Comparison of ENCODE assay signal across 1 cellular context in the genomic region with DNA sequence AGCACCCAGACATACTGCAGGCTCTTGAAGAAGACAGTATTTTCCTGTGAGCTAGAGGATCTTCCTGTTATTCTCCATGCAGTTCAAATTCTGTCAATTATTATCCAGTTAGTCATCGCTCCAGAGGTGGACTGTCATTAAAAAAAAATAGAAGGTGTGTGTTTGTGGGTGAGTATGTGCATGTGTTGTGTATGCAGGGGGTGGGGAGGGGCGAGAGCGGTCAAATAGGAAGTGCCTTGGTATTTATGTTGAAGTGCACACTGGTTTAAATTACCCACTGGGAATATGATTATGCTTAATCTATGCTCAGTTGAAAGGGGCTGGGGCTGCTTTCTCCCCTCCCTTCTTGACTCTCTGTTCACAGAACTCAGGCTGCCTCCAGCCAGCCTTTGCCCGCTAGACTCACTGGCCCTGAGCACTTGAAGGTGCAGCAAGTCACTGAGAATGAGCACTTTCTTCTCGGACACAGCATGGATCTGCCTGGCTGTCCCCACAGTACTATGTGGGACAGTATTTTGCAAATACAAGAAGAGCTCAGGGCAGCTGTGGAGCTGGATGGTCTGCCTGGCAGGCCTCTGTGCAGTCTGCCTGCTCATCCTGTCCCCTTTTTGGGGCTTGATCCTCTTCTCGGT.
A peak's percentile ranks its signal among the peaks of the same experiment; 100 is the strongest.
TF ChIP-seq lines count a peak whose summit lies in the region.

A gene with protein sequence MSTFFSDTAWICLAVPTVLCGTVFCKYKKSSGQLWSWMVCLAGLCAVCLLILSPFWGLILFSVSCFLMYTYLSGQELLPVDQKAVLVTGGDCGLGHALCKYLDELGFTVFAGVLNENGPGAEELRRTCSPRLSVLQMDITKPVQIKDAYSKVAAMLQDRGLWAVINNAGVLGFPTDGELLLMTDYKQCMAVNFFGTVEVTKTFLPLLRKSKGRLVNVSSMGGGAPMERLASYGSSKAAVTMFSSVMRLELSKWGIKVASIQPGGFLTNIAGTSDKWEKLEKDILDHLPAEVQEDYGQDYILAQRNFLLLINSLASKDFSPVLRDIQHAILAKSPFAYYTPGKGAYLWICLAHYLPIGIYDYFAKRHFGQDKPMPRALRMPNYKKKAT (plus strand): TSS at position 273 of the 632 bp plus-strand sequence. CDS start 172 bp downstream, at position 445.

TF ChIP-seq in HepG2, 621 proteins besides CTCF, POLR2A, EP300 and RAD21 (continued from another document and continues in another):
- TF ChIP-seq, protein P1, sequence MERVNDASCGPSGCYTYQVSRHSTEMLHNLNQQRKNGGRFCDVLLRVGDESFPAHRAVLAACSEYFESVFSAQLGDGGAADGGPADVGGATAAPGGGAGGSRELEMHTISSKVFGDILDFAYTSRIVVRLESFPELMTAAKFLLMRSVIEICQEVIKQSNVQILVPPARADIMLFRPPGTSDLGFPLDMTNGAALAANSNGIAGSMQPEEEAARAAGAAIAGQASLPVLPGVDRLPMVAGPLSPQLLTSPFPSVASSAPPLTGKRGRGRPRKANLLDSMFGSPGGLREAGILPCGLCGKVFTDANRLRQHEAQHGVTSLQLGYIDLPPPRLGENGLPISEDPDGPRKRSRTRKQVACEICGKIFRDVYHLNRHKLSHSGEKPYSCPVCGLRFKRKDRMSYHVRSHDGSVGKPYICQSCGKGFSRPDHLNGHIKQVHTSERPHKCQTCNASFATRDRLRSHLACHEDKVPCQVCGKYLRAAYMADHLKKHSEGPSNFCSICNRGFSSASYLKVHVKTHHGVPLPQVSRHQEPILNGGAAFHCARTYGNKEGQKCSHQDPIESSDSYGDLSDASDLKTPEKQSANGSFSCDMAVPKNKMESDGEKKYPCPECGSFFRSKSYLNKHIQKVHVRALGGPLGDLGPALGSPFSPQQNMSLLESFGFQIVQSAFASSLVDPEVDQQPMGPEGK (CRISPR knock-in tag; IDR thresholded peaks at IDR 0.05), result peak; percentile 58
- TF ChIP-seq ZKSCAN1 (IDR thresholded peaks at IDR 0.05; ENCODE audit: low read length) (no peak), HES4 (CRISPR knock-in tag; IDR thresholded peaks at IDR 0.05; ENCODE audit: borderline replicate concordance) (no peak), ZNF850 (CRISPR knock-in tag; conservative IDR thresholded peaks at IDR 0.05) (no peak), ZNF619 (CRISPR knock-in tag; IDR thresholded peaks at IDR 0.05) (peak; percentile 25; the same call in 1 of the 2 replicates), NFRKB (IDR thresholded peaks at IDR 0.05) (no peak), THAP11 (CRISPR knock-in tag; IDR thresholded peaks at IDR 0.05) (peak; percentile 18; the same call in 1 of the 2 replicates), FLYWCH1 (CRISPR knock-in tag; IDR thresholded peaks at IDR 0.05) (no peak), HNRNPLL (IDR thresholded peaks at IDR 0.05; ENCODE audit: low read depth, low read length, poor library complexity, severe bottlenecking) (no peak), ZNF747 (CRISPR knock-in tag; IDR thresholded peaks at IDR 0.05; ENCODE audit: borderline replicate concordance) (peak; percentile 73), MAFG (CRISPR knock-in tag; IDR thresholded peaks at IDR 0.05) (no peak), TSC22D2 (CRISPR knock-in tag; IDR thresholded peaks at IDR 0.05; ENCODE audit: borderline replicate concordance) (no peak), ADNP (CRISPR knock-in tag; IDR thresholded peaks at IDR 0.05) (no peak), ZNF75D (CRISPR knock-in tag; IDR thresholded peaks at IDR 0.05; ENCODE audit: borderline replicate concordance) (no peak), ZNF709 (CRISPR knock-in tag; IDR thresholded peaks at IDR 0.05) (no peak), PCBP2 (optimal IDR thresholded peaks at IDR 0.05; ENCODE audit: low read depth, low read length, poor library complexity, severe bottlenecking) (no peak), NFE2L2 (IDR thresholded peaks at IDR 0.05; ENCODE audit: low read length) (no peak), HNRNPUL1 (IDR thresholded peaks at IDR 0.05; ENCODE audit: low read depth, low read length) (0 out of 2 replicates have a peak, but pooled peaks have one; percentile 70)
- TF ChIP-seq, protein P2, sequence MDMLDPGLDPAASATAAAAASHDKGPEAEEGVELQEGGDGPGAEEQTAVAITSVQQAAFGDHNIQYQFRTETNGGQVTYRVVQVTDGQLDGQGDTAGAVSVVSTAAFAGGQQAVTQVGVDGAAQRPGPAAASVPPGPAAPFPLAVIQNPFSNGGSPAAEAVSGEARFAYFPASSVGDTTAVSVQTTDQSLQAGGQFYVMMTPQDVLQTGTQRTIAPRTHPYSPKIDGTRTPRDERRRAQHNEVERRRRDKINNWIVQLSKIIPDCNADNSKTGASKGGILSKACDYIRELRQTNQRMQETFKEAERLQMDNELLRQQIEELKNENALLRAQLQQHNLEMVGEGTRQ (IDR thresholded peaks at IDR 0.05; ENCODE audit: low read depth, low read length), result no peak
- TF ChIP-seq, protein P2 (CRISPR knock-in tag; IDR thresholded peaks at IDR 0.05; ENCODE audit: borderline replicate concordance), result no peak
- TF ChIP-seq, protein P3, sequence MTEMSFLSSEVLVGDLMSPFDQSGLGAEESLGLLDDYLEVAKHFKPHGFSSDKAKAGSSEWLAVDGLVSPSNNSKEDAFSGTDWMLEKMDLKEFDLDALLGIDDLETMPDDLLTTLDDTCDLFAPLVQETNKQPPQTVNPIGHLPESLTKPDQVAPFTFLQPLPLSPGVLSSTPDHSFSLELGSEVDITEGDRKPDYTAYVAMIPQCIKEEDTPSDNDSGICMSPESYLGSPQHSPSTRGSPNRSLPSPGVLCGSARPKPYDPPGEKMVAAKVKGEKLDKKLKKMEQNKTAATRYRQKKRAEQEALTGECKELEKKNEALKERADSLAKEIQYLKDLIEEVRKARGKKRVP (CRISPR knock-in tag; IDR thresholded peaks at IDR 0.05), result peak in 1 of 2 experiments; percentile 52; a peak in 1 of 4 replicates
- TF ChIP-seq, protein P4, sequence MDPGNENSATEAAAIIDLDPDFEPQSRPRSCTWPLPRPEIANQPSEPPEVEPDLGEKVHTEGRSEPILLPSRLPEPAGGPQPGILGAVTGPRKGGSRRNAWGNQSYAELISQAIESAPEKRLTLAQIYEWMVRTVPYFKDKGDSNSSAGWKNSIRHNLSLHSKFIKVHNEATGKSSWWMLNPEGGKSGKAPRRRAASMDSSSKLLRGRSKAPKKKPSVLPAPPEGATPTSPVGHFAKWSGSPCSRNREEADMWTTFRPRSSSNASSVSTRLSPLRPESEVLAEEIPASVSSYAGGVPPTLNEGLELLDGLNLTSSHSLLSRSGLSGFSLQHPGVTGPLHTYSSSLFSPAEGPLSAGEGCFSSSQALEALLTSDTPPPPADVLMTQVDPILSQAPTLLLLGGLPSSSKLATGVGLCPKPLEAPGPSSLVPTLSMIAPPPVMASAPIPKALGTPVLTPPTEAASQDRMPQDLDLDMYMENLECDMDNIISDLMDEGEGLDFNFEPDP (CRISPR knock-in tag; conservative IDR thresholded peaks at IDR 0.05), result no peak
- TF ChIP-seq, protein P5, sequence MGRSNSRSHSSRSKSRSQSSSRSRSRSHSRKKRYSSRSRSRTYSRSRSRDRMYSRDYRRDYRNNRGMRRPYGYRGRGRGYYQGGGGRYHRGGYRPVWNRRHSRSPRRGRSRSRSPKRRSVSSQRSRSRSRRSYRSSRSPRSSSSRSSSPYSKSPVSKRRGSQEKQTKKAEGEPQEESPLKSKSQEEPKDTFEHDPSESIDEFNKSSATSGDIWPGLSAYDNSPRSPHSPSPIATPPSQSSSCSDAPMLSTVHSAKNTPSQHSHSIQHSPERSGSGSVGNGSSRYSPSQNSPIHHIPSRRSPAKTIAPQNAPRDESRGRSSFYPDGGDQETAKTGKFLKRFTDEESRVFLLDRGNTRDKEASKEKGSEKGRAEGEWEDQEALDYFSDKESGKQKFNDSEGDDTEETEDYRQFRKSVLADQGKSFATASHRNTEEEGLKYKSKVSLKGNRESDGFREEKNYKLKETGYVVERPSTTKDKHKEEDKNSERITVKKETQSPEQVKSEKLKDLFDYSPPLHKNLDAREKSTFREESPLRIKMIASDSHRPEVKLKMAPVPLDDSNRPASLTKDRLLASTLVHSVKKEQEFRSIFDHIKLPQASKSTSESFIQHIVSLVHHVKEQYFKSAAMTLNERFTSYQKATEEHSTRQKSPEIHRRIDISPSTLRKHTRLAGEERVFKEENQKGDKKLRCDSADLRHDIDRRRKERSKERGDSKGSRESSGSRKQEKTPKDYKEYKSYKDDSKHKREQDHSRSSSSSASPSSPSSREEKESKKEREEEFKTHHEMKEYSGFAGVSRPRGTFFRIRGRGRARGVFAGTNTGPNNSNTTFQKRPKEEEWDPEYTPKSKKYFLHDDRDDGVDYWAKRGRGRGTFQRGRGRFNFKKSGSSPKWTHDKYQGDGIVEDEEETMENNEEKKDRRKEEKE (IDR thresholded peaks at IDR 0.05), result no peak
- TF ChIP-seq, protein P6, sequence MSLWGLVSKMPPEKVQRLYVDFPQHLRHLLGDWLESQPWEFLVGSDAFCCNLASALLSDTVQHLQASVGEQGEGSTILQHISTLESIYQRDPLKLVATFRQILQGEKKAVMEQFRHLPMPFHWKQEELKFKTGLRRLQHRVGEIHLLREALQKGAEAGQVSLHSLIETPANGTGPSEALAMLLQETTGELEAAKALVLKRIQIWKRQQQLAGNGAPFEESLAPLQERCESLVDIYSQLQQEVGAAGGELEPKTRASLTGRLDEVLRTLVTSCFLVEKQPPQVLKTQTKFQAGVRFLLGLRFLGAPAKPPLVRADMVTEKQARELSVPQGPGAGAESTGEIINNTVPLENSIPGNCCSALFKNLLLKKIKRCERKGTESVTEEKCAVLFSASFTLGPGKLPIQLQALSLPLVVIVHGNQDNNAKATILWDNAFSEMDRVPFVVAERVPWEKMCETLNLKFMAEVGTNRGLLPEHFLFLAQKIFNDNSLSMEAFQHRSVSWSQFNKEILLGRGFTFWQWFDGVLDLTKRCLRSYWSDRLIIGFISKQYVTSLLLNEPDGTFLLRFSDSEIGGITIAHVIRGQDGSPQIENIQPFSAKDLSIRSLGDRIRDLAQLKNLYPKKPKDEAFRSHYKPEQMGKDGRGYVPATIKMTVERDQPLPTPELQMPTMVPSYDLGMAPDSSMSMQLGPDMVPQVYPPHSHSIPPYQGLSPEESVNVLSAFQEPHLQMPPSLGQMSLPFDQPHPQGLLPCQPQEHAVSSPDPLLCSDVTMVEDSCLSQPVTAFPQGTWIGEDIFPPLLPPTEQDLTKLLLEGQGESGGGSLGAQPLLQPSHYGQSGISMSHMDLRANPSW (CRISPR knock-in tag; IDR thresholded peaks at IDR 0.05; ENCODE audit: borderline replicate concordance), result no peak
- TF ChIP-seq, protein P7, sequence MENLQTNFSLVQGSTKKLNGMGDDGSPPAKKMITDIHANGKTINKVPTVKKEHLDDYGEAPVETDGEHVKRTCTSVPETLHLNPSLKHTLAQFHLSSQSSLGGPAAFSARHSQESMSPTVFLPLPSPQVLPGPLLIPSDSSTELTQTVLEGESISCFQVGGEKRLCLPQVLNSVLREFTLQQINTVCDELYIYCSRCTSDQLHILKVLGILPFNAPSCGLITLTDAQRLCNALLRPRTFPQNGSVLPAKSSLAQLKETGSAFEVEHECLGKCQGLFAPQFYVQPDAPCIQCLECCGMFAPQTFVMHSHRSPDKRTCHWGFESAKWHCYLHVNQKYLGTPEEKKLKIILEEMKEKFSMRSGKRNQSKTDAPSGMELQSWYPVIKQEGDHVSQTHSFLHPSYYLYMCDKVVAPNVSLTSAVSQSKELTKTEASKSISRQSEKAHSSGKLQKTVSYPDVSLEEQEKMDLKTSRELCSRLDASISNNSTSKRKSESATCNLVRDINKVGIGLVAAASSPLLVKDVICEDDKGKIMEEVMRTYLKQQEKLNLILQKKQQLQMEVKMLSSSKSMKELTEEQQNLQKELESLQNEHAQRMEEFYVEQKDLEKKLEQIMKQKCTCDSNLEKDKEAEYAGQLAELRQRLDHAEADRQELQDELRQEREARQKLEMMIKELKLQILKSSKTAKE (CRISPR knock-in tag; IDR thresholded peaks at IDR 0.05; ENCODE audit: borderline replicate concordance), result 0 out of 2 replicates have a peak, but pooled peaks have one; percentile 29
- TF ChIP-seq, protein P8, sequence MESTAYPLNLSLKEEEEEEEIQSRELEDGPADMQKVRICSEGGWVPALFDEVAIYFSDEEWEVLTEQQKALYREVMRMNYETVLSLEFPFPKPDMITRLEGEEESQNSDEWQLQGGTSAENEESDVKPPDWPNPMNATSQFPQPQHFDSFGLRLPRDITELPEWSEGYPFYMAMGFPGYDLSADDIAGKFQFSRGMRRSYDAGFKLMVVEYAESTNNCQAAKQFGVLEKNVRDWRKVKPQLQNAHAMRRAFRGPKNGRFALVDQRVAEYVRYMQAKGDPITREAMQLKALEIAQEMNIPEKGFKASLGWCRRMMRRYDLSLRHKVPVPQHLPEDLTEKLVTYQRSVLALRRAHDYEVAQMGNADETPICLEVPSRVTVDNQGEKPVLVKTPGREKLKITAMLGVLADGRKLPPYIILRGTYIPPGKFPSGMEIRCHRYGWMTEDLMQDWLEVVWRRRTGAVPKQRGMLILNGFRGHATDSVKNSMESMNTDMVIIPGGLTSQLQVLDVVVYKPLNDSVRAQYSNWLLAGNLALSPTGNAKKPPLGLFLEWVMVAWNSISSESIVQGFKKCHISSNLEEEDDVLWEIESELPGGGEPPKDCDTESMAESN (CRISPR knock-in tag; conservative IDR thresholded peaks at IDR 0.05), result no peak
- TF ChIP-seq, protein P9, sequence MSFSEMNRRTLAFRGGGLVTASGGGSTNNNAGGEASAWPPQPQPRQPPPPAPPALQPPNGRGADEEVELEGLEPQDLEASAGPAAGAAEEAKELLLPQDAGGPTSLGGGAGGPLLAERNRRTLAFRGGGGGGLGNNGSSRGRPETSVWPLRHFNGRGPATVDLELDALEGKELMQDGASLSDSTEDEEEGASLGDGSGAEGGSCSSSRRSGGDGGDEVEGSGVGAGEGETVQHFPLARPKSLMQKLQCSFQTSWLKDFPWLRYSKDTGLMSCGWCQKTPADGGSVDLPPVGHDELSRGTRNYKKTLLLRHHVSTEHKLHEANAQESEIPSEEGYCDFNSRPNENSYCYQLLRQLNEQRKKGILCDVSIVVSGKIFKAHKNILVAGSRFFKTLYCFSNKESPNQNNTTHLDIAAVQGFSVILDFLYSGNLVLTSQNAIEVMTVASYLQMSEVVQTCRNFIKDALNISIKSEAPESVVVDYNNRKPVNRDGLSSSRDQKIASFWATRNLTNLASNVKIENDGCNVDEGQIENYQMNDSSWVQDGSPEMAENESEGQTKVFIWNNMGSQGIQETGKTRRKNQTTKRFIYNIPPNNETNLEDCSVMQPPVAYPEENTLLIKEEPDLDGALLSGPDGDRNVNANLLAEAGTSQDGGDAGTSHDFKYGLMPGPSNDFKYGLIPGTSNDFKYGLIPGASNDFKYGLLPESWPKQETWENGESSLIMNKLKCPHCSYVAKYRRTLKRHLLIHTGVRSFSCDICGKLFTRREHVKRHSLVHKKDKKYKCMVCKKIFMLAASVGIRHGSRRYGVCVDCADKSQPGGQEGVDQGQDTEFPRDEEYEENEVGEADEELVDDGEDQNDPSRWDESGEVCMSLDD (CRISPR knock-in tag; IDR thresholded peaks at IDR 0.05; ENCODE audit: borderline replicate concordance), result no peak
